In the genomic region with DNA sequence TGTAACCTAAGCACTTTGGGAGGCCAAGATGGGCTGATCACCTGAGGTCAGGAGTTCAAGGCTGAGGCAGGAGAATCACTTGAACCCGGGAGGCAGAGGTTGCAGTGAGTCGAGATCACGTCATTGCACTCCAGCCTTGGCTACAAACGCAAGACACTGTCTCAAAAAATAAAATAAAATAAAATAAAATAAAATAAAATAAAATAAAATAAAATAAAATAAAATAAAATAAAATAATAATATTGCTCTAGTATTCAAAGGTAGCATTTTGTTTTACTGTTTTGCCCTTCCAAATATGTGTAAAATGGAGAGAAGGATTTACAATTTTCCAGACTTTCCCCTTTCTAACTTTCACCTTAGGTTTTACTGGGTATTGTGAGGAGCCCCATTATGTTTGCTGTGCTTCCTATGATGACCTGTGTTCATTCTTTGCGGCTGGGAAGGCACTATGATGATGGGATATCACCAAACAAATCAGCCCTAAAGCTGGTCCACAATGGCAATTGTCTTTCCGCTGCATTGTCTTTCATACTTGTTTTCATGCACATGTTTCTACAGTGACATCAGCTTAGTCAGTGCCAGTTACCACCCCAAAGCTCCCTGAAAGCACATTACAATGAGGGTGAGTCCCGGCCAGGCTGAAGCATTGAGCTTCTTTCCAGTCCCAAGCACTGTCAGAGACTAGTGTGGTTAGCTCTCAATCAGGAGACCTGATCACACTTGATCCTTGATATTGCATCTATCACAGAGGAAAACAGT, we compare ENCODE assay signal across 9 cellular contexts. TPM values are rescaled to one million over a fixed set of nuclear protein-coding genes. Genes with fewer than 3 reads are reported as not detected.
DNase-seq lines count a peak whose midpoint lies in the region; ATAC-seq and TF ChIP-seq lines count a peak whose summit lies in the region.
"Had no signal": no experiment of that assay in that cellular context is flagged by ENCODE, and none has a peak within 500 bp of the region (broad histone marks: within the 10 kb centered on the region; RNA-seq: fewer than 3 reads in every experiment).

No MANE protein-coding gene starts in this region.

- intact Hi-C loops in tibial artery (cut with DNase I; ENCODE audit: low total_unique reads) (no loop called here), heart left ventricle (cut with DNase I) (no loop called here)

- H3K27ac ChIP-seq in tibial artery = no peak overlapping the region
- no peak overlapping the region for H3K27ac ChIP-seq in heart left ventricle
- H3K27ac ChIP-seq: epithelial cell of prostate had no signal

- DNase-seq in medulla oblongata (ENCODE audit: extremely low spot score) (peak; percentile 91), NAMALWA (ENCODE audit: low spot score) (no peak), T1000 (lab: John Stamatoyannopoulos, UW) (no peak), tibial artery (no peak), heart left ventricle (no peak)

- ATAC-seq in GM21526 (IDR thresholded peaks at IDR 0.05; ENCODE audit: low FRiP score, unreplicated experiment) (peak; percentile 82), HG03378 (IDR thresholded peaks at IDR 0.05; ENCODE audit: unreplicated experiment) (peak; percentile 75), heart left ventricle (no peak)

- 75 to 83% (median 81%) methylated on average over 7 of the region's 7 CpGs for WGBS in heart left ventricle, 4 donors

- H3K4me3 ChIP-seq in tibial artery = no peak overlapping the region
- no peak overlapping the region for H3K4me3 ChIP-seq in heart left ventricle

- no peaks in the 10 kb centered on the region for H3K9me3 ChIP-seq in tibial artery
- no peaks in the 10 kb centered on the region for H3K9me3 ChIP-seq in heart left ventricle

- no peak for TF ChIP-seq CTCF in tibial artery (IDR thresholded peaks at IDR 0.05)
- TF ChIP-seq CTCF in heart left ventricle (IDR thresholded peaks at IDR 0.05) = no peak

- peak; percentile 43 for TF ChIP-seq POLR2A in GM18526 (IDR thresholded peaks at IDR 0.05; ENCODE audit: extremely low read depth, insufficient read length)
- TF ChIP-seq POLR2A in heart left ventricle (IDR thresholded peaks at IDR 0.05) = no peak

- no peaks in the 10 kb centered on the region for H3K36me3 ChIP-seq in tibial artery
- no peaks in the 10 kb centered on the region for H3K36me3 ChIP-seq in heart left ventricle

- H3K27me3 ChIP-seq in tibial artery = no peaks in the 10 kb centered on the region
- H3K27me3 ChIP-seq in heart left ventricle = no peaks in the 10 kb centered on the region

- no peaks in the 10 kb centered on the region for H3K4me1 ChIP-seq in tibial artery
- H3K4me1 ChIP-seq in heart left ventricle = no peaks in the 10 kb centered on the region

RNA-seq across cellular contexts. Expression of gene DTHD1, which starts 50.8 kb away (rescaled TPM):
- under 1 TPM in 2 of 9 donors, not detected in 7; 0.14 to 0.83 TPM for total RNA-seq in heart left ventricle
- polyA plus RNA-seq in heart left ventricle = not detected

Comparison
In these comparisons a context has a peak if more than half of its experiments do, and no peak if none do; other contexts are left out.
1. ATAC-seq: peak in GM21526 (single experiment) and HG03378 (single experiment); none in heart left ventricle (0 of 4).